ENCODE assay signal across 8 cellular contexts in the genomic region with DNA sequence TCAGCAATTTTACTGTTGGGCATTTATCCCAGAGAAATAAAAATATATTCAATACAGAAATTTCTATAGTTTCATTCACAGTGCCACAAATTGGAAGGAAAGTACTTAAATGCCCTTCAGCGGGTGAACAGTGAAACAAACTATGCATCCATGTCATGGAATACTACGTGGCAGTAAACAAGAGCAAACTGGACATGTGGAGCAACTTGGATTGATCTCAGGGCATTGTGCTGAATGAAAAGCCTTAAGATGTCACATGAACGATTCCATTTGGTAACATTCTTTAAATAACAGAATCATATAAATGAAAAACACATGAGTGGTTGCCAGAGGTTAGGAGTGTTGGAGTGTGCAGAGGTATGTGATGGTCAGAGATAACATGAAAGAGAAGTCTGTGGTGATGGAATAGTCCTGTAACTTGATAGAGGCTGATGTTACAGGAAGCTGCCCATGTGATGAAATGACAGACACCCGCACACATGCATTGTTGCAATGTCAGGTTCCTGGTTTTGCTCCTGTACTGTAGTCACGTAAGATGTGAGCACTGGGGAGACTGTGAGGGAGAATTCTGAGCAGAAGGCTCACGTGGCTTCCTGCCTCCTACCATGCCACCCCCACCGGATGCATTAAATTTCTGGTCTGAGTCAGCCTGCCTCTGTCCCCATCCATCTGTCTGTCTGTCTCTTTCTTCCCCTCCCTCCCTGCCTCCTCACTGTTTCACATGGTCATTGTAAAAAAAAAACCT.
A peak's percentile ranks its signal among the peaks of the same experiment; 100 is the strongest.
DNase-seq lines count a peak whose midpoint lies in the region; ATAC-seq and TF ChIP-seq lines count a peak whose summit lies in the region.
"Not testable (repeated sequence)": the region's sequence is repeated elsewhere in the genome, so short reads cannot be mapped to it uniquely, and the experiment has no call there.

No MANE protein-coding gene starts in this region.

- not testable (repeated sequence) for H2BK12ac ChIP-seq in trophoblast cell (ENCODE audit: low read length)

- not testable (repeated sequence) for H4K12ac ChIP-seq in trophoblast cell (ENCODE audit: low read depth, low read length)

- H2AK5ac ChIP-seq in IMR-90 (ENCODE audit: low read depth, low read length): peak overlapping the region; percentile 83
- H2AK5ac ChIP-seq in trophoblast cell (ENCODE audit: low read length): not testable (repeated sequence)

- peak overlapping the region; percentile 67; the same call in 1 of the 2 replicates for H4K91ac ChIP-seq in IMR-90 (ENCODE audit: insufficient read depth, low read depth, low read length)
- not testable (repeated sequence) for H4K91ac ChIP-seq in trophoblast cell (ENCODE audit: low read depth, low read length)

- H3K36me3 ChIP-seq in IMR-90 (ENCODE audit: control insufficient read depth, insufficient read depth, low read length); trophoblast cell (ENCODE audit: control insufficient read depth in 1 of 2, insufficient read depth in 2 of 2, low read length in 2 of 2); upper lobe of right lung: not testable (repeated sequence)

- not testable (repeated sequence) for H3K79me2 ChIP-seq in trophoblast cell (ENCODE audit: control insufficient read depth, insufficient read depth, low read length, poor library complexity)

- H3K79me1 ChIP-seq in IMR-90 (ENCODE audit: low read depth in 1 of 2, low read length in 2 of 2): peaks cover 6 to 12% of the 10 kb centered on the region in 2 experiments; a peak in 2 of 4 replicates
- not testable (repeated sequence) for H3K79me1 ChIP-seq in trophoblast cell (ENCODE audit: low read length)

- TF ChIP-seq POLR2A in IMR-90 (IDR thresholded peaks at IDR 0.05; ENCODE audit: low read depth, low read length): not testable (repeated sequence)

- CTCF ChIA-PET in IMR-90 (lab: Yijun Ruan, JAX); activated naive CD4-positive, alpha-beta T cell treated with anti-CD3 and anti-CD28 coated beads for 36 hours (lab: Charles Lee): not testable (repeated sequence)

- not testable (repeated sequence) for TF ChIP-seq RAD21 in IMR-90 (IDR thresholded peaks at IDR 0.05; ENCODE audit: low read length)

- H2BK15ac ChIP-seq in IMR-90 (ENCODE audit: low read depth, low read length): peak overlapping the region; percentile 92; the same call in 2 of the 3 replicates

- not testable (repeated sequence) for H3K36me3 Mint-ChIP-seq in activated naive CD4-positive, alpha-beta T cell treated with anti-CD3 and anti-CD28 coated beads for 36 hours (ENCODE audit: low read depth)

- H2AFZ ChIP-seq in IMR-90 (replicated peaks; ENCODE audit: low read length, poor library complexity); trophoblast cell (ENCODE audit: insufficient read depth, low read length, poor library complexity): not testable (repeated sequence)

- not testable (repeated sequence) for H3K9me3 Mint-ChIP-seq in activated naive CD4-positive, alpha-beta T cell treated with anti-CD3 and anti-CD28 coated beads for 36 hours

- peak overlapping the region; percentile 67 for H2BK120ac ChIP-seq in IMR-90 (ENCODE audit: low read depth, low read length)
- H2BK120ac ChIP-seq in trophoblast cell (ENCODE audit: insufficient read depth, low read length, poor library complexity): not testable (repeated sequence)

- not testable (repeated sequence) for H3K23ac ChIP-seq in IMR-90 (ENCODE audit: low read depth, low read length); trophoblast cell (ENCODE audit: low read length)

- peak overlapping the region; percentile 95 for H3K27ac Mint-ChIP-seq in activated naive CD4-positive, alpha-beta T cell treated with anti-CD3 and anti-CD28 coated beads for 36 hours

- peak overlapping the region; percentile 88 for H2BK5ac ChIP-seq in IMR-90 (ENCODE audit: low read depth, low read length, poor library complexity, severe bottlenecking)
- H2BK5ac ChIP-seq in trophoblast cell (ENCODE audit: low read depth, low read length, poor library complexity): not testable (repeated sequence)

- H4K20me1 ChIP-seq in IMR-90 (ENCODE audit: insufficient read depth, low read length): not testable (repeated sequence)

- peak overlapping the region; percentile 65; the same call in 1 of the 2 replicates for H3K4ac ChIP-seq in IMR-90 (ENCODE audit: low read depth, low read length)
- H3K4ac ChIP-seq in trophoblast cell (ENCODE audit: low read depth, low read length): not testable (repeated sequence)

- H3K4me2 ChIP-seq in IMR-90 (ENCODE audit: low read depth, low read length): peak overlapping the region; percentile 46; the same call in 1 of the 2 replicates
- not testable (repeated sequence) for H3K4me2 ChIP-seq in trophoblast cell (ENCODE audit: low read length)

- peak overlapping the region; percentile 25; the same call in 1 of the 2 replicates for H3K56ac ChIP-seq in IMR-90 (ENCODE audit: extremely low read depth, insufficient read depth, low read length)

- peak overlapping the region; percentile 73 for H3K27ac ChIP-seq in IMR-90 (ENCODE audit: insufficient read depth, low read length)
- peak overlapping the region; percentile 86 for H3K27ac ChIP-seq in foreskin keratinocyte
- peak overlapping the region; percentile 90 for H3K27ac ChIP-seq in trophoblast cell (ENCODE audit: low read depth, low read length)
- peak overlapping the region; percentile 32 for H3K27ac ChIP-seq in upper lobe of right lung

- not testable (repeated sequence) for H3K27me3 ChIP-seq in IMR-90 (ENCODE audit: control insufficient read depth, insufficient read depth, low read length); foreskin keratinocyte; trophoblast cell (ENCODE audit: insufficient read depth, low read length); upper lobe of right lung

- peaks cover 35% of the 10 kb centered on the region for H3K4me1 Mint-ChIP-seq in activated naive CD4-positive, alpha-beta T cell treated with anti-CD3 and anti-CD28 coated beads for 36 hours (ENCODE audit: low read depth)

- dilution Hi-C loops in IMR-90 (cut with HindIII; ENCODE audit: low sequenced_read_pairs, unreplicated experiment): not testable (repeated sequence)

- intact Hi-C loops in IMR-90 (cut with micrococcal nuclease); upper lobe of right lung (cut with DNase I): not testable (repeated sequence)
- intact Hi-C loops in activated naive CD4-positive, alpha-beta T cell treated with anti-CD3 and anti-CD28 coated beads for 36 hours (cut with micrococcal nuclease): loop anchor here (2.0 kb wide), 2 partner anchors 32 to 118 kb away; a partner anchor contains a TSS

- H3K9ac ChIP-seq in IMR-90 (ENCODE audit: low read depth, low read length); trophoblast cell (ENCODE audit: low read length): not testable (repeated sequence)

- H3K14ac ChIP-seq in IMR-90 (replicated peaks; ENCODE audit: low read depth, low read length): peak overlapping the region; percentile 8; the same call in 1 of the 2 replicates
- not testable (repeated sequence) for H3K14ac ChIP-seq in trophoblast cell (ENCODE audit: low read length)

- not testable (repeated sequence) for TF ChIP-seq CTCF in IMR-90 (conservative IDR thresholded peaks at IDR 0.05; ENCODE audit: low read depth, low read length); foreskin keratinocyte (conservative IDR thresholded peaks at IDR 0.05); upper lobe of right lung (IDR thresholded peaks at IDR 0.05)

- H3K27me3 Mint-ChIP-seq in activated naive CD4-positive, alpha-beta T cell treated with anti-CD3 and anti-CD28 coated beads for 36 hours (ENCODE audit: low read depth): not testable (repeated sequence)

- H3K9me3 ChIP-seq in IMR-90 (ENCODE audit: control insufficient read depth, insufficient read depth, low read length); trophoblast cell (ENCODE audit: insufficient read depth, low read depth, low read length); upper lobe of right lung: not testable (repeated sequence)

- POLR2A ChIA-PET in IMR-90 (lab: Charles Lee; ENCODE audit: unreplicated experiment): not testable (repeated sequence)

- not testable (repeated sequence) for H3K4me1 ChIP-seq in IMR-90 (ENCODE audit: control insufficient read depth, insufficient read depth, low read length); trophoblast cell (ENCODE audit: control insufficient read depth in 1 of 2, insufficient read depth in 2 of 2, low read length in 2 of 2); upper lobe of right lung
- peaks cover 16% of the 10 kb centered on the region for H3K4me1 ChIP-seq in foreskin keratinocyte

- peak overlapping the region; percentile 57 to 85; a peak in 2 of 4 replicates for H4K8ac ChIP-seq in IMR-90 (ENCODE audit: low read depth in 2 of 2, low read length in 2 of 2)
- H4K8ac ChIP-seq in trophoblast cell (ENCODE audit: low read depth, low read length): not testable (repeated sequence)

- H4K5ac ChIP-seq in IMR-90 (ENCODE audit: low read depth, low read length): peak overlapping the region; percentile 67; the same call in 1 of the 2 replicates

- H2AK9ac ChIP-seq in IMR-90 (replicated peaks; ENCODE audit: low read depth, low read length, poor library complexity): not testable (repeated sequence)

- H3K18ac ChIP-seq in IMR-90 (ENCODE audit: low read depth, low read length): peak overlapping the region; percentile 83; the same call in 1 of the 2 replicates
- H3K18ac ChIP-seq in trophoblast cell (ENCODE audit: low read length): not testable (repeated sequence)

- in situ Hi-C loops in IMR-90 (cut with MboI; ENCODE audit: low sequenced_read_pairs): not testable (repeated sequence)

- peak overlapping the region; percentile 66 for H3K4me3 Mint-ChIP-seq in activated naive CD4-positive, alpha-beta T cell treated with anti-CD3 and anti-CD28 coated beads for 36 hours

- no CpG with 5 or more reads among the region's 7 CpGs for WGBS in IMR-90 (ENCODE audit: extremely low coverage in 2 of 2, insufficient read length in 1 of 2), 2 experiments
- WGBS in trophoblast cell (ENCODE audit: extremely low coverage, insufficient coverage, insufficient read length): no CpG with 5 or more reads among the region's 7 CpGs

- ATAC-seq in GM18861 (IDR thresholded peaks at IDR 0.05; ENCODE audit: unreplicated experiment) (peak; percentile 94), HG02642 (IDR thresholded peaks at IDR 0.05; ENCODE audit: poor library complexity, unreplicated experiment) (peak; percentile 98), IMR-90 (ENCODE audit: low read depth) (peak; percentile 55), foreskin keratinocyte (peak; percentile 84), upper lobe of right lung (peak; percentile 92)

- BruUV-seq in IMR-90 (replicated peaks; lab: Mats Ljungman, UMichigan): not testable (repeated sequence)

- not testable (repeated sequence) for H3K9me1 ChIP-seq in IMR-90 (ENCODE audit: insufficient read depth, low read length)

- not testable (repeated sequence) for H3K4me3 ChIP-seq in IMR-90 (ENCODE audit: insufficient read depth, low read depth, low read length); trophoblast cell (ENCODE audit: low read depth, low read length); upper lobe of right lung

- H2BK20ac ChIP-seq in IMR-90 (ENCODE audit: low read depth, low read length): peak overlapping the region; percentile 40; the same call in 1 of the 2 replicates

- DNase-seq in IMR-90: peak; percentile 94
- peak in 3 of 5 experiments; percentile 13 to 89 (median 28) for DNase-seq in T-helper 2 cell
- DNase-seq in activated naive CD4-positive, alpha-beta T cell treated with anti-CD3 and anti-CD28 coated beads for 36 hours: peak; percentile 80
- DNase-seq in foreskin keratinocyte: peak; percentile 66 to 82
- DNase-seq in trophoblast cell: peak; percentile 93 to 94
- not testable (repeated sequence) for DNase-seq in upper lobe of right lung

Comparison
In these comparisons a context has a peak if more than half of its experiments do, and no peak if none do; other contexts are left out.
1. H3K27ac ChIP-seq: peak in every context shown above with its lines; median percentile 90 in trophoblast cell; 86 in foreskin keratinocyte; 73 in IMR-90; 32 in upper lobe of right lung.